ENCODE assay signal across 8 cellular contexts in genomic region chrX:53445977-53446376, GRCh38. TPM values are rescaled to one million over a fixed set of nuclear protein-coding genes. Genes with fewer than 3 reads are reported as not detected.
DNase-seq lines count a peak whose midpoint lies in the region; ATAC-seq and TF ChIP-seq lines count a peak whose summit lies in the region.

No MANE protein-coding gene starts in this region.

- H3K36me3 ChIP-seq in stomach, result no peaks in the 10 kb centered on the region

- peaks cover 0 to 7% (median 0%) of the 10 kb centered on the region in 3 donors for H3K27me3 ChIP-seq in stomach

- no peak overlapping the region for H3K27ac ChIP-seq in C4-2B
- no peak overlapping the region for H3K27ac ChIP-seq in stomach

- intact Hi-C loops in stomach (cut with DNase I; ENCODE audit: low total_unique reads), result loop anchor here (10.0 kb wide), 1 partner anchor 151 kb away; no protein-coding TSS in a partner anchor

- H3K4me1 ChIP-seq in stomach, result peaks cover 0 to 12% (median 9%) of the 10 kb centered on the region in 4 donors

- H3K4me3 ChIP-seq in stomach, result no peak overlapping the region

- DNase-seq in GM20000 (ENCODE audit: low spot score) (no peak), OCI-M1 (lab: John Stamatoyannopoulos, UW) (peak; percentile 62), iPS-NIHi11 (ENCODE audit: low spot score) (peak; percentile 26), stomach (peak; percentile 44), germinal center (ENCODE audit: low spot score) (no peak)
- peak; percentile 56 for DNase-seq in activated naive CD4-positive, alpha-beta T cell treated with anti-CD3 and anti-CD28 coated beads, Interleukin-2, amount 50 U/mL, for 16 hours

- peak; percentile 66 for TF ChIP-seq CTCF in C4-2B (conservative IDR thresholded peaks at IDR 0.05)
- peak; percentile 31 for TF ChIP-seq CTCF in GM20000 (IDR thresholded peaks at IDR 0.05; ENCODE audit: extremely low read depth, missing control alignments)
- TF ChIP-seq CTCF in stomach (IDR thresholded peaks at IDR 0.05), result peak in 3 of 7 experiments; percentile 29 to 37 (median 30)

- ATAC-seq in GM18517 (IDR thresholded peaks at IDR 0.05; ENCODE audit: unreplicated experiment), result no peak

- H3K9me3 ChIP-seq in stomach, result no peaks in the 10 kb centered on the region

- WGBS in stomach, 5 donors, result 12 to 24% (median 18%) methylated on average over 6 of the region's 6 CpGs

- TF ChIP-seq EP300 in stomach (IDR thresholded peaks at IDR 0.05), result no peak

- TF ChIP-seq POLR2A in stomach (IDR thresholded peaks at IDR 0.05), result no peak

RNA-seq across cellular contexts. Expression of gene HSD17B10, which starts 11.8 kb away (rescaled TPM):
- total RNA-seq in stomach, result 10 to 100 TPM in 4 of 5 donors, not detected in 1; 16.1 to 36.2 (median 20.9) TPM
- polyA plus RNA-seq in stomach, result 10 to 100 TPM; 78.4 to 84.3 (median 82.9) TPM

RNA-seq across cellular contexts. Expression of gene RIBC1, which starts 23.3 kb away (rescaled TPM):
- total RNA-seq in stomach, result not detected
- polyA plus RNA-seq in stomach, result 1 to 10 TPM in 2 of 3 donors, under 1 TPM in 1; 0.93 to 1.7 (median 1.4) TPM

RNA-seq across cellular contexts. Expression of gene SMC1A, which starts 23.5 kb away (rescaled TPM):
- total RNA-seq in stomach, result 10 to 100 TPM; 20.0 to 31.2 (median 24.6) TPM
- 1 to 10 TPM; 4.3 to 6.7 (median 5.6) TPM for polyA plus RNA-seq in stomach

Comparison
In these comparisons a context has a peak if more than half of its experiments do, and no peak if none do; other contexts are left out.
1. DNase-seq: peak in OCI-M1 (single experiment), activated naive CD4-positive, alpha-beta T cell treated with anti-CD3 and anti-CD28 coated beads, Interleukin-2, amount 50 U/mL, for 16 hours (single experiment), iPS-NIHi11 (single experiment) and stomach (single experiment); none in GM20000 (single experiment) and germinal center (single experiment).